In the genomic region with DNA sequence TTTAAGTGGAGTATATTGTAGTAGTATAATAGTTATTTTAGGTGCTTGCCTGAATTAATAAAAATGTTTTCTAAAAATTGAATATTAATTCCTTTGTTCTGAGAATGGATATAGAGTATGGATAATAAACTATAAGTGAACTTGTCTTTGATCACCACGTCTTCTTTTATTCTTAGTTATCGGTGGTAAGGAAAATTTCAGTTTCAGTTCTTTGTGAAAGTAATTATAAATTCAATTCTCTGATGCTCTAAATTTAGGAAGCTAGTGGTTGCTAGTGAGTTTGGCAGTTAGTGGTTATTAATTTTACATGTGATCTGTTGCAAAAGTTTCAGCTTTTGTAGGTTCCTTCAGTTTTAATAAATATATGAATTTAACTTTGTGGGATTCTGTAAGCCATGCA, we compare ENCODE assay signal across 13 cellular contexts. TPM values are rescaled to one million over a fixed set of nuclear protein-coding genes. Genes with fewer than 3 reads are reported as not detected.
DNase-seq lines count a peak whose midpoint lies in the region; ATAC-seq and TF ChIP-seq lines count a peak whose summit lies in the region.
"Had no signal": no experiment of that assay in that cellular context is flagged by ENCODE, and none has a peak within 500 bp of the region (broad histone marks: within the 10 kb centered on the region; RNA-seq: fewer than 3 reads in every experiment).

No MANE protein-coding gene starts in this region.

- POLR2A ChIA-PET in PC-9 (lab: Charles Lee; ENCODE audit: unreplicated experiment), result no interaction called here

- TF ChIP-seq CTCF in PC-9 (conservative IDR thresholded peaks at IDR 0.05), result no peak
- no peak for TF ChIP-seq CTCF in heart left ventricle (IDR thresholded peaks at IDR 0.05)

- no peak overlapping the region for H2AFZ ChIP-seq in Karpas-422 (ENCODE audit: low read length)
- no peak overlapping the region for H2AFZ ChIP-seq in PC-9

- DNase-seq in activated naive CD4-positive, alpha-beta T cell treated with anti-CD3 and anti-CD28 coated beads for 36 hours, result no peak
- DNase-seq in activated naive CD4-positive, alpha-beta T cell treated with Interleukin-2 at 50 U/mL for 16 hours, result no peak
- DNase-seq in Karpas-422 (no peak), PC-9 (no peak), kidney tubule cell (ENCODE audit: low spot score) (no peak), heart left ventricle (no peak)
- no peak for DNase-seq in stimulated activated naive B cell treated with anti-CD40 and anti-IgM and Interleukin-4, amounts not matched to agents 10 μg/mL and 1 μg/mL and 100 μg/mL, for 72 hours
- DNase-seq: activated CD4-positive, CD25-positive, alpha-beta regulatory T cell treated with anti-CD3 and anti-CD28 coated beads, Interleukin-2, amount 50 U/mL, for 72 hours; activated gamma-delta T cell treated with Interleukin-2 at 50 U/mL for 16 hours; hippocampal formation; nucleus accumbens had no signal

- H4K20me1 ChIP-seq in Karpas-422 (ENCODE audit: insufficient read depth, low read depth, low read length) (no peaks in the 10 kb centered on the region), PC-9 (ENCODE audit: insufficient read depth) (no peaks in the 10 kb centered on the region)

- H3K79me2 ChIP-seq in Karpas-422 (ENCODE audit: low read length) (0 out of 2 replicates have a peak, but pooled peaks cover 2% of the 10 kb centered on the region), PC-9 (ENCODE audit: low read depth) (no peaks in the 10 kb centered on the region)

- H3K4me1 ChIP-seq in Karpas-422 (ENCODE audit: low read length), result peaks cover 7% of the 10 kb centered on the region
- H3K4me1 ChIP-seq in PC-9 (replicated peaks; ENCODE audit: insufficient read depth), result no peaks in the 10 kb centered on the region
- H3K4me1 ChIP-seq in heart left ventricle, result peaks cover 0 to 7% (median 0%) of the 10 kb centered on the region in 12 donors

- no peak for TF ChIP-seq POLR2A in heart left ventricle (IDR thresholded peaks at IDR 0.05)

- no peak overlapping the region for H3K4me2 ChIP-seq in Karpas-422 (ENCODE audit: low read depth, low read length, poor library complexity, severe bottlenecking)
- H3K4me2 ChIP-seq in PC-9, result no peak overlapping the region

- peaks cover 46% of the 10 kb centered on the region for H3K36me3 Mint-ChIP-seq in activated naive CD4-positive, alpha-beta T cell treated with anti-CD3 and anti-CD28 coated beads for 36 hours (ENCODE audit: low read depth)
- H3K36me3 Mint-ChIP-seq in stimulated activated naive B cell treated with anti-CD40 and anti-IgM and Interleukin-4, amounts not matched to agents 10 μg/mL and 1 μg/mL and 100 μg/mL, for 72 hours, result peaks cover 37 to 57% of the 10 kb centered on the region in 2 donors

- H3K27ac ChIP-seq in Karpas-422 (ENCODE audit: low read length), result peak overlapping the region; percentile 13; the same call in 1 of the 2 replicates
- no peak overlapping the region for H3K27ac ChIP-seq in PC-9
- no peak overlapping the region for H3K27ac ChIP-seq in heart left ventricle

- no peaks in the 10 kb centered on the region for H3K9me3 Mint-ChIP-seq in activated naive CD4-positive, alpha-beta T cell treated with anti-CD3 and anti-CD28 coated beads for 36 hours
- no peaks in the 10 kb centered on the region for H3K9me3 Mint-ChIP-seq in stimulated activated naive B cell treated with anti-CD40 and anti-IgM and Interleukin-4, amounts not matched to agents 10 μg/mL and 1 μg/mL and 100 μg/mL, for 72 hours
- H3K9me3 Mint-ChIP-seq: central memory CD8-positive, alpha-beta T cell had no signal

- H3K4me3 ChIP-seq in Karpas-422 (ENCODE audit: low read length) (no peak overlapping the region), PC-9 (no peak overlapping the region), heart left ventricle (no peak overlapping the region)

- peaks cover 32% of the 10 kb centered on the region for H3K4me1 Mint-ChIP-seq in activated naive CD4-positive, alpha-beta T cell treated with anti-CD3 and anti-CD28 coated beads for 36 hours (ENCODE audit: low read depth)
- peaks cover 22 to 43% of the 10 kb centered on the region in 2 donors for H3K4me1 Mint-ChIP-seq in stimulated activated naive B cell treated with anti-CD40 and anti-IgM and Interleukin-4, amounts not matched to agents 10 μg/mL and 1 μg/mL and 100 μg/mL, for 72 hours

- no peaks in the 10 kb centered on the region for H3K27me3 Mint-ChIP-seq in activated naive CD4-positive, alpha-beta T cell treated with anti-CD3 and anti-CD28 coated beads for 36 hours (ENCODE audit: low read depth)
- no peaks in the 10 kb centered on the region for H3K27me3 Mint-ChIP-seq in stimulated activated naive B cell treated with anti-CD40 and anti-IgM and Interleukin-4, amounts not matched to agents 10 μg/mL and 1 μg/mL and 100 μg/mL, for 72 hours
- H3K27me3 Mint-ChIP-seq: central memory CD8-positive, alpha-beta T cell had no signal

- H3K9me2 ChIP-seq in Karpas-422 (replicated peaks; ENCODE audit: insufficient read depth, low read length) (no peaks in the 10 kb centered on the region), PC-9 (ENCODE audit: insufficient read depth) (no peaks in the 10 kb centered on the region)

- ATAC-seq in HG02678 (IDR thresholded peaks at IDR 0.05; ENCODE audit: unreplicated experiment) (peak; percentile 77), heart left ventricle (no peak)
- peak; percentile 61 to 67 for ATAC-seq in stimulated activated naive B cell treated with anti-CD40 and anti-IgM and Interleukin-4, amounts not matched to agents 10 μg/mL and 1 μg/mL and 100 μg/mL, for 72 hours (replicated peaks)

- no peaks in the 10 kb centered on the region for H3K9me3 ChIP-seq in Karpas-422 (ENCODE audit: low read length)
- H3K9me3 ChIP-seq in PC-9 (ENCODE audit: insufficient read depth, low read depth), result no peaks in the 10 kb centered on the region
- H3K9me3 ChIP-seq in heart left ventricle, result no peaks in the 10 kb centered on the region

- CTCF ChIA-PET in activated naive CD4-positive, alpha-beta T cell treated with anti-CD3 and anti-CD28 coated beads for 36 hours (lab: Charles Lee), result interaction anchor here (1.1 to 1.2 kb wide), 2 partner anchors 14 to 67 kb away, joined by 3 read pairs; no protein-coding TSS in a partner anchor
- CTCF ChIA-PET in PC-9 (lab: Charles Lee), result no interaction called here

- H3K9ac ChIP-seq in Karpas-422 (ENCODE audit: low read length), result no peak overlapping the region

- intact Hi-C loops in activated naive CD4-positive, alpha-beta T cell treated with anti-CD3 and anti-CD28 coated beads for 36 hours (cut with micrococcal nuclease), result no loop called here
- intact Hi-C loops in PC-9 (cut with micrococcal nuclease; ENCODE audit: unreplicated experiment) (no loop called here), heart left ventricle (cut with DNase I) (no loop called here)

- no peak overlapping the region for H3K4me3 Mint-ChIP-seq in activated naive CD4-positive, alpha-beta T cell treated with anti-CD3 and anti-CD28 coated beads for 36 hours
- H3K4me3 Mint-ChIP-seq in stimulated activated naive B cell treated with anti-CD40 and anti-IgM and Interleukin-4, amounts not matched to agents 10 μg/mL and 1 μg/mL and 100 μg/mL, for 72 hours, result peak overlapping the region in 1 of 2 donors; percentile 32
- H3K4me3 Mint-ChIP-seq: central memory CD8-positive, alpha-beta T cell had no signal

- H3K27me3 ChIP-seq in Karpas-422 (ENCODE audit: low read length), result no peaks in the 10 kb centered on the region
- H3K27me3 ChIP-seq in PC-9 (ENCODE audit: insufficient read depth, low read depth), result no peaks in the 10 kb centered on the region
- H3K27me3 ChIP-seq in heart left ventricle, result no peaks in the 10 kb centered on the region

- no TSS peak for BruUV-seq in PC-9 (replicated peaks; lab: Mats Ljungman, UMichigan)

- peak overlapping the region; percentile 36 for H3K27ac Mint-ChIP-seq in activated naive CD4-positive, alpha-beta T cell treated with anti-CD3 and anti-CD28 coated beads for 36 hours
- H3K27ac Mint-ChIP-seq in stimulated activated naive B cell treated with anti-CD40 and anti-IgM and Interleukin-4, amounts not matched to agents 10 μg/mL and 1 μg/mL and 100 μg/mL, for 72 hours, result no peak overlapping the region

- no peaks in the 10 kb centered on the region for H3F3A ChIP-seq in PC-9 (ENCODE audit: insufficient read depth, low read depth)

- peaks cover 2% of the 10 kb centered on the region; the same call in 1 of the 2 replicates for H3K36me3 ChIP-seq in Karpas-422 (ENCODE audit: insufficient read depth, low read length)
- 0 out of 2 replicates have a peak, but pooled peaks cover 5% of the 10 kb centered on the region for H3K36me3 ChIP-seq in PC-9 (ENCODE audit: low read depth)
- H3K36me3 ChIP-seq in heart left ventricle, result peaks cover 0 to 88% (median 37%) of the 10 kb centered on the region in 9 donors

- WGBS in heart left ventricle, 4 donors, result 85 to 93% (median 88%) methylated on average over 2 of the region's 2 CpGs

RNA-seq across cellular contexts. Expression of a gene that starts 30.8 kb away (rescaled TPM):
- total RNA-seq in activated naive CD4-positive, alpha-beta T cell treated with anti-CD3 and anti-CD28 coated beads for 36 hours, result 10 to 100 TPM; 37.5 to 39.8 TPM
- 12.6 and 13.5 TPM in 2 replicates for total RNA-seq in Karpas-422 (2014; rRNA removed; shearing (Covaris generic); ENCODE audit: low replicate concordance)
- total RNA-seq in PC-9 (2021) (16.7 and 20.3 TPM in 2 replicates), heart left ventricle (10 to 100 TPM; 26.9 to 47.6 (median 40.2) TPM)
- polyA plus RNA-seq in heart left ventricle, result 10 to 100 TPM; 34.1 to 69.4 TPM

Comparison
In these comparisons a context has a peak if more than half of its experiments do, and no peak if none do; other contexts are left out.
1. ATAC-seq: peak in HG02678 (single experiment) and stimulated activated naive B cell treated with anti-CD40 and anti-IgM and Interleukin-4, amounts not matched to agents 10 μg/mL and 1 μg/mL and 100 μg/mL, for 72 hours (2 of 2); none in heart left ventricle (0 of 4).